Comparison of ENCODE assay signal across 22 cellular contexts in genomic region chr1:46081206-46081605, GRCh38.
"Had no signal": no experiment of that assay in that cellular context is flagged by ENCODE, and none has a peak within 500 bp of the region (broad histone marks: within the 10 kb centered on the region; RNA-seq: fewer than 3 reads in every experiment).

No MANE protein-coding gene starts in this region.

- H3K27ac ChIP-seq: brain microvascular endothelial cell, epithelial cell of prostate, gastroesophageal sphincter, suprapubic skin, tibial nerve had no signal

- H3K4me1 ChIP-seq: tibial nerve had no signal

- H3K4me3 ChIP-seq: coronary artery, gastroesophageal sphincter, suprapubic skin, tibial nerve had no signal

- DNase-seq: activated CD4-positive, alpha-beta T cell treated with anti-CD3 and anti-CD28 coated beads for 4 hours; activated CD4-positive, alpha-beta T cell treated with anti-CD3 and anti-CD28 coated beads, Interleukin-2, amount 50 U/mL, for 48 hours; activated CD4-positive, CD25-positive, alpha-beta regulatory T cell; activated gamma-delta T cell; aorta; brain microvascular endothelial cell; endodermal cell; head of caudate nucleus; mammary epithelial cell; naive thymus-derived CD8-positive, alpha-beta T cell; retina; stimulated activated CD4-positive, alpha-beta T cell treated with anti-CD3 and anti-CD28 coated beads, Interleukin-12 subunit alpha, Interleukin-12 subunit beta, amount 100 ng/mL, for 4 hours; stimulated activated naive CD8-positive, alpha-beta T cell treated with anti-CD3 and anti-CD28 coated beads, Interleukin-15, amount 100 ng/mL, for 72 hours; SW 1271; T-helper 17 cell had no signal

- H3K9me3 ChIP-seq: gastroesophageal sphincter, suprapubic skin, tibial nerve had no signal

- H3K27me3 ChIP-seq: brain microvascular endothelial cell, gastroesophageal sphincter, suprapubic skin, tibial nerve had no signal

- FAIRE-seq: keratinocyte had no signal

- ATAC-seq: activated naive CD4-positive, alpha-beta T cell treated with anti-CD3 and anti-CD28 coated beads, Interleukin-2, amount 50 U/mL, for 72 hours; gastroesophageal sphincter; naive thymus-derived CD8-positive, alpha-beta T cell; stimulated activated naive CD8-positive, alpha-beta T cell treated with anti-CD3 and anti-CD28 coated beads, Interleukin-15, amount 100 ng/mL, for 72 hours; T-helper 17 cell had no signal

- H3K36me3 ChIP-seq: brain microvascular endothelial cell, gastroesophageal sphincter, suprapubic skin, tibial nerve had no signal
